ENCODE assay signal across 25 cellular contexts in genomic region chr1:16617778-16618580, GRCh38. TPM values are rescaled to one million over a fixed set of nuclear protein-coding genes. Genes with fewer than 3 reads are reported as not detected.
A peak's percentile ranks its signal among the peaks of the same experiment; 100 is the strongest.
DNase-seq lines count a peak whose midpoint lies in the region; ATAC-seq, FAIRE-seq and TF ChIP-seq lines count a peak whose summit lies in the region.
"Had no signal": no experiment of that assay in that cellular context is flagged by ENCODE, and none has a peak within 500 bp of the region (broad histone marks: within the 10 kb centered on the region; RNA-seq: fewer than 3 reads in every experiment).

No MANE protein-coding gene starts in this region.

- H3K27me3 Mint-ChIP-seq in nephron progenitor cell (ENCODE audit: low read depth, poor library complexity), result no peaks in the 10 kb centered on the region
- no peaks in the 10 kb centered on the region for H3K27me3 Mint-ChIP-seq in type B pancreatic cell
- H3K27me3 Mint-ChIP-seq: activated T-helper 17 cell treated with anti-CD3 and anti-CD28 coated beads, Interleukin-2, amount 50 U/mL, for 72 hours had no signal

- TF ChIP-seq EP300 in HepG2 (IDR thresholded peaks at IDR 0.05; ENCODE audit: low read depth in 2 of 2, low read length in 2 of 2) (no peak), HepG2 (CRISPR knock-in tag; IDR thresholded peaks at IDR 0.05; ENCODE audit: borderline replicate concordance) (no peak), K562 (IDR thresholded peaks at IDR 0.05; ENCODE audit: low read length) (no peak)

- TF ChIP-seq CTCF in HepG2 (CRISPR knock-in tag; IDR thresholded peaks at IDR 0.05), result no peak
- TF ChIP-seq CTCF in right lobe of liver (IDR thresholded peaks at IDR 0.05), result no peak
- TF ChIP-seq CTCF in K562 (IDR thresholded peaks at IDR 0.05 in 2 of 3, conservative IDR thresholded peaks at IDR 0.05 in 1 of 3; ENCODE audit: insufficient read depth in 2 of 3, low read depth in 1 of 3, low read length in 3 of 3), result no peak
- no peak for TF ChIP-seq CTCF in nephron progenitor cell (IDR thresholded peaks at IDR 0.05)
- TF ChIP-seq CTCF in type B pancreatic cell (conservative IDR thresholded peaks at IDR 0.05), result no peak
- no peak for TF ChIP-seq CTCF in left lung (IDR thresholded peaks at IDR 0.05)

- H3K36me3 ChIP-seq in HepG2 (replicated peaks in 1 of 2; ENCODE audit: control insufficient read depth in 1 of 2, insufficient read depth in 2 of 2, low read length in 2 of 2) (peaks cover 21 to 38% of the 10 kb centered on the region in 2 experiments; a peak in 4 of 5 replicates), right lobe of liver (peaks cover 3 to 41% (median 14%) of the 10 kb centered on the region in 4 donors), K562 (ENCODE audit: control insufficient read depth, insufficient read depth, low read length) (peaks cover 46% of the 10 kb centered on the region; the same call in 2 of the 3 replicates), left lung (peaks cover 0 to 38% of the 10 kb centered on the region in 2 donors)
- H3K36me3 ChIP-seq: ovary had no signal

- TF ChIP-seq POLR2A in HepG2 (IDR thresholded peaks at IDR 0.05; ENCODE audit: insufficient read depth in 1 of 2, low read depth in 2 of 2, low read length in 2 of 2), result no peak
- TF ChIP-seq POLR2A in right lobe of liver (IDR thresholded peaks at IDR 0.05), result no peak
- no peak for TF ChIP-seq POLR2A in K562 (conservative IDR thresholded peaks at IDR 0.05)

- DNase-seq in HepG2 (ENCODE audit: low spot score) (no peak), right lobe of liver (no peak), K562 (ENCODE audit: extremely low read depth in 1 of 4, low spot score in 3 of 4) (peak in 1 of 4 experiments; percentile 32), nephron progenitor cell (peak; percentile 22), type B pancreatic cell (ENCODE audit: extremely low spot score, unreplicated experiment) (peak; percentile 69), 8988T (no peak), left lung (no peak)
- no peak for DNase-seq in stimulated activated CD4-positive, alpha-beta T cell treated with anti-CD3 and anti-CD28 coated beads, Interleukin-4, amount 100 ng/mL, for 1 hour
- DNase-seq: DMS79, foreskin keratinocyte, GDM1, NCI-H1417 treated with DMSO at 0.1 percent for 48 hours, NCI-H446 had no signal

- no peaks in the 10 kb centered on the region for H3K9me3 Mint-ChIP-seq in nephron progenitor cell
- no peaks in the 10 kb centered on the region for H3K9me3 Mint-ChIP-seq in type B pancreatic cell
- H3K9me3 Mint-ChIP-seq: activated naive CD4-positive, alpha-beta T cell treated with anti-CD3 and anti-CD28 coated beads, Interleukin-2, amount 50 U/mL, for 72 hours; activated T-helper 17 cell treated with anti-CD3 and anti-CD28 coated beads, Interleukin-2, amount 50 U/mL, for 72 hours had no signal

- H3K27ac Mint-ChIP-seq in nephron progenitor cell (no peak overlapping the region), type B pancreatic cell (no peak overlapping the region)
- H3K27ac Mint-ChIP-seq: activated naive CD4-positive, alpha-beta T cell treated with anti-CD3 and anti-CD28 coated beads, Interleukin-2, amount 50 U/mL, for 72 hours; activated T-helper 17 cell treated with anti-CD3 and anti-CD28 coated beads, Interleukin-2, amount 50 U/mL, for 72 hours had no signal

- no peak for FAIRE-seq in HepG2 (lab: Jason Lieb, UNC)
- no peak for FAIRE-seq in K562 (lab: Jason Lieb, UNC)
- FAIRE-seq: bronchial epithelial cell, HTR-8/SVneo had no signal

- H3K27me3 ChIP-seq in HepG2 (ENCODE audit: control insufficient read depth in 1 of 2, insufficient read depth in 2 of 2, low read length in 2 of 2) (peaks cover 0 to 1% of the 10 kb centered on the region in 2 experiments; a peak in 1 of 5 replicates), right lobe of liver (no peaks in the 10 kb centered on the region), K562 (ENCODE audit: control insufficient read depth in 2 of 2, insufficient read depth in 2 of 2, low read length in 2 of 2) (no peaks in the 10 kb centered on the region), left lung (peaks cover 0 to 3% of the 10 kb centered on the region in 2 donors)
- H3K27me3 ChIP-seq: esophagus muscularis mucosa, foreskin keratinocyte, ovary had no signal

- no peaks in the 10 kb centered on the region for H4K20me1 ChIP-seq in HepG2 (ENCODE audit: insufficient read depth, low read length)
- H4K20me1 ChIP-seq in K562 (replicated peaks; ENCODE audit: control insufficient read depth, insufficient read depth, low read length), result peaks cover 19% of the 10 kb centered on the region

- 95% methylated on average over 7 of the region's 7 CpGs for WGBS in HepG2 (ENCODE audit: low lambda C conversion rate)
- WGBS in right lobe of liver (ENCODE audit: insufficient coverage, low coverage, low lambda C conversion rate, missing lambda C conversion rate), result 66% methylated on average over 7 of the region's 7 CpGs
- 75% methylated on average over 7 of the region's 7 CpGs for WGBS in K562 (ENCODE audit: insufficient coverage, low coverage, missing lambda C conversion rate)

- POLR2A ChIA-PET in HepG2 (lab: Yijun Ruan, JAX), result interaction anchor here (0.6 to 1.1 kb wide), 2 partner anchors 19 to 333 kb away, joined by 3 to 4 read pairs; no protein-coding TSS in a partner anchor
- POLR2A ChIA-PET in K562 (lab: Yijun Ruan, JAX), result interaction anchor here (0.6 to 3.2 kb wide), 5 partner anchors 8 to 334 kb away, joined by 3 to 42 read pairs (median 7); no protein-coding TSS in a partner anchor

- TF ChIP-seq RAD21 in HepG2 (CRISPR knock-in tag; IDR thresholded peaks at IDR 0.05) (no peak), K562 (CRISPR knock-in tag; conservative IDR thresholded peaks at IDR 0.05 in 1 of 2, IDR thresholded peaks at IDR 0.05 in 1 of 2) (no peak)

- H3K4me3 ChIP-seq in HepG2 (replicated peaks in 1 of 3; ENCODE audit: insufficient read depth in 1 of 3, low read depth in 2 of 3, low read length in 3 of 3) (no peak overlapping the region), right lobe of liver (no peak overlapping the region), K562 (no peak overlapping the region), left lung (no peak overlapping the region)
- H3K4me3 ChIP-seq: coronary artery, esophagus muscularis mucosa, ovary, smooth muscle cell had no signal

- H2AFZ ChIP-seq in HepG2 (ENCODE audit: low read length) (no peak overlapping the region), K562 (ENCODE audit: low read depth, low read length) (no peak overlapping the region)

- H3K9me3 ChIP-seq in HepG2 (ENCODE audit: low read length) (no peaks in the 10 kb centered on the region), right lobe of liver (no peaks in the 10 kb centered on the region), K562 (replicated peaks; ENCODE audit: control insufficient read depth, insufficient read depth, low read depth, low read length) (no peaks in the 10 kb centered on the region), left lung (no peaks in the 10 kb centered on the region)
- H3K9me3 ChIP-seq: Caco-2, esophagus muscularis mucosa, ovary had no signal

- intact Hi-C loops in HepG2 (cut with micrococcal nuclease; ENCODE audit: unreplicated experiment), result loop anchor here (1.0 kb wide), 1 partner anchor 333 kb away; no protein-coding TSS in a partner anchor
- intact Hi-C loops in right lobe of liver (cut with DNase I), result no loop called here
- intact Hi-C loops in K562 (cut with micrococcal nuclease), result no loop called here
- intact Hi-C loops in left lung (cut with DNase I), result no loop called here

- no peak overlapping the region for H3K9ac ChIP-seq in HepG2 (ENCODE audit: insufficient read depth, low read depth, low read length)
- no peak overlapping the region for H3K9ac ChIP-seq in K562 (ENCODE audit: insufficient read depth in 1 of 2, low read depth in 2 of 2, low read length in 2 of 2)
- H3K9ac ChIP-seq: KMS-11 had no signal

- CTCF ChIA-PET in HepG2 (lab: Yijun Ruan, JAX; ENCODE audit: low intra/inter-chr PET ratio, low total read pairs) (interaction anchor here (1.0 kb wide), 1 partner anchor 333 kb away, joined by 4 read pairs; no protein-coding TSS in a partner anchor), K562 (lab: Yijun Ruan, JAX; ENCODE audit: low intra/inter-chr PET ratio) (interaction anchor here (0.6 to 2.5 kb wide), 4 partner anchors 82 to 531 kb away, joined by 3 to 18 read pairs (median 6); no protein-coding TSS in a partner anchor)

- H3K9me1 ChIP-seq in K562 (ENCODE audit: control insufficient read depth, insufficient read depth, low read length), result peaks cover 5% of the 10 kb centered on the region

- no peak overlapping the region for H3K4me2 ChIP-seq in HepG2 (ENCODE audit: low read depth, low read length)
- no peak overlapping the region for H3K4me2 ChIP-seq in K562 (ENCODE audit: insufficient read depth, low read length)
- H3K4me2 ChIP-seq: KMS-11, smooth muscle cell had no signal

- BruUV-seq in HepG2 (replicated peaks; lab: Mats Ljungman, UMichigan), result TSS peak; percentile 25
- TSS peak; percentile 32 for BruUV-seq in K562 (replicated peaks; lab: Mats Ljungman, UMichigan)

- H3K79me2 ChIP-seq in HepG2 (ENCODE audit: insufficient read depth, low read length) (no peaks in the 10 kb centered on the region), K562 (ENCODE audit: control insufficient read depth, insufficient read depth, low read length) (no peaks in the 10 kb centered on the region)

- H3K4me3 Mint-ChIP-seq in nephron progenitor cell, result no peak overlapping the region
- no peak overlapping the region for H3K4me3 Mint-ChIP-seq in type B pancreatic cell
- H3K4me3 Mint-ChIP-seq: activated T-helper 17 cell treated with anti-CD3 and anti-CD28 coated beads, Interleukin-2, amount 50 U/mL, for 72 hours had no signal

- in situ Hi-C loops in HepG2 (cut with HindIII; ENCODE audit: extremely low pct_ligation_motif_present, low pct_unique_long_range_greater_than_20kb), result no loop called here
- in situ Hi-C loops in K562 (cut with MboI), result loop anchor here (25.0 kb wide), 2 partner anchors 106 to 294 kb away; partner anchors contain the start of genes CROCC and RNU1-1

- H3K4me1 Mint-ChIP-seq in nephron progenitor cell, result no peaks in the 10 kb centered on the region
- no peaks in the 10 kb centered on the region for H3K4me1 Mint-ChIP-seq in type B pancreatic cell (ENCODE audit: unreplicated experiment)
- H3K4me1 Mint-ChIP-seq: activated T-helper 17 cell treated with anti-CD3 and anti-CD28 coated beads, Interleukin-2, amount 50 U/mL, for 72 hours had no signal

- ATAC-seq in HepG2, result no peak
- ATAC-seq in right lobe of liver, result no peak
- ATAC-seq in K562, result no peak
- ATAC-seq in left lung, result no peak
- ATAC-seq: activated naive CD4-positive, alpha-beta T cell treated with anti-CD3 and anti-CD28 coated beads, Interleukin-2, amount 50 U/mL, for 72 hours; activated T-helper 17 cell treated with anti-CD3 and anti-CD28 coated beads, Interleukin-2, amount 50 U/mL, for 72 hours; foreskin keratinocyte; HCT116 had no signal

- no peak overlapping the region for H3K27ac ChIP-seq in HepG2 (ENCODE audit: extremely low read length, insufficient read depth, low read length)
- H3K27ac ChIP-seq in right lobe of liver, result no peak overlapping the region
- no peak overlapping the region for H3K27ac ChIP-seq in K562 (ENCODE audit: extremely low read depth, low read depth, low read length)
- H3K27ac ChIP-seq in left lung, result no peak overlapping the region
- H3K27ac ChIP-seq: coronary artery, esophagus muscularis mucosa, foreskin keratinocyte, KMS-11, ovary had no signal

- H3K4me1 ChIP-seq in HepG2 (ENCODE audit: insufficient read depth, low read length), result peaks cover 12% of the 10 kb centered on the region
- H3K4me1 ChIP-seq in right lobe of liver, result peaks cover 0 to 16% (median 4%) of the 10 kb centered on the region in 4 donors
- H3K4me1 ChIP-seq in K562 (replicated peaks in 1 of 2; ENCODE audit: control insufficient read depth in 2 of 2, insufficient read depth in 2 of 2, low read length in 2 of 2), result peaks cover 20 to 45% of the 10 kb centered on the region in 2 experiments
- peaks cover 5 to 12% of the 10 kb centered on the region in 2 donors for H3K4me1 ChIP-seq in left lung

- H3K36me3 Mint-ChIP-seq in nephron progenitor cell (ENCODE audit: low read depth) (no peaks in the 10 kb centered on the region), type B pancreatic cell (no peaks in the 10 kb centered on the region)
- H3K36me3 Mint-ChIP-seq: activated naive CD4-positive, alpha-beta T cell treated with anti-CD3 and anti-CD28 coated beads, Interleukin-2, amount 50 U/mL, for 72 hours had no signal

RNA-seq across cellular contexts. Expression of gene NBPF1, which starts 4.6 kb away (rescaled TPM):
- total RNA-seq in HepG2 (2016; rRNA removed; fragmentation: Illumina TruSeq; extraction: Trizol), result 35.6 and 36.2 TPM in 2 replicates
- total RNA-seq in HepG2 (2016; cell fraction: cytosol; rRNA removed; fragmentation: Illumina TruSeq; extraction: Trizol; ENCODE audit: low read depth), result 2.8 and 3.7 TPM in 2 replicates
- 33.6 and 35.9 TPM in 2 replicates for total RNA-seq in HepG2 (2016; cell fraction: insoluble cytoplasmic fraction; rRNA removed; fragmentation: Illumina TruSeq; extraction: Trizol)
- total RNA-seq in HepG2 (2016; cell fraction: membrane; rRNA removed; fragmentation: Illumina TruSeq; extraction: Trizol), result 12.7 and 15.7 TPM in 2 replicates
- total RNA-seq in HepG2 (2016; cell fraction: nucleus; rRNA removed; fragmentation: Illumina TruSeq; extraction: Trizol), result 43.1 and 51.6 TPM in 2 replicates
- 30.3 and 38.8 TPM in 2 replicates for polyA plus RNA-seq in HepG2 (2011; rRNA removed)
- 13.9 and 24.8 TPM in 2 replicates for polyA plus RNA-seq in HepG2 (2011; cell fraction: cytosol; rRNA removed)
- 44.1 and 66.8 TPM in 2 replicates for polyA plus RNA-seq in HepG2 (2011; cell fraction: nucleus; rRNA removed)
- polyA plus RNA-seq in HepG2 (2012), result 24.2 and 34.4 TPM in 2 replicates
- polyA plus RNA-seq in HepG2 (2016; cell fraction: cytosol; fragmentation: Illumina TruSeq; extraction: Trizol; ENCODE audit: low read depth), result 3.5 and 3.8 TPM in 2 replicates
- polyA plus RNA-seq in HepG2 (2016; cell fraction: insoluble cytoplasmic fraction; fragmentation: Illumina TruSeq; extraction: Trizol; ENCODE audit: low read depth), result 24.0 and 26.6 TPM in 2 replicates
- polyA plus RNA-seq in HepG2 (2016; cell fraction: membrane; fragmentation: Illumina TruSeq; extraction: Trizol; ENCODE audit: low read depth), result 12.4 and 14.6 TPM in 2 replicates
- polyA plus RNA-seq in HepG2 (2016; cell fraction: nucleus; fragmentation: Illumina TruSeq; extraction: Trizol; ENCODE audit: insufficient read depth, low read depth), result 54.4 and 54.5 TPM in 2 replicates
- polyA minus RNA-seq in HepG2 (2011; rRNA and poly(A)+ RNA removed; ENCODE audit: low replicate concordance), result 29.8 and 35.9 TPM in 2 replicates
- polyA minus RNA-seq in HepG2 (2011; cell fraction: cytosol; rRNA and poly(A)+ RNA removed), result 20.5 and 26.0 TPM in 2 replicates
- 98.8 and 162 TPM in 2 replicates for polyA minus RNA-seq in HepG2 (2011; cell fraction: nucleus; rRNA and poly(A)+ RNA removed)
- 10 to 100 TPM; 22.7 to 30.7 (median 24.1) TPM for total RNA-seq in right lobe of liver
- total RNA-seq in K562 (2011; cell fraction: chromatin; rRNA removed; ENCODE audit: low replicate concordance), result 56.6 and 102 TPM in 2 replicates
- 36.9 and 44.1 TPM in 2 replicates for total RNA-seq in K562 (2011; cell fraction: nucleolus; rRNA removed)
- total RNA-seq in K562 (2011; cell fraction: nucleoplasm; rRNA removed), result 89.4 and 146 TPM in 2 replicates
- total RNA-seq in K562 (2014; rRNA removed), result 15.1 and 19.0 TPM in 2 replicates
- total RNA-seq in K562 (2014; rRNA removed; fragmentation: Illumina TruSeq; extraction: Trizol), result 20.3 and 21.2 TPM in 2 replicates
- 39.1 and 42.6 TPM in 2 replicates for total RNA-seq in K562 (2015; rRNA removed; fragmentation: Illumina TruSeq; extraction: Trizol)
- total RNA-seq in K562 (2021), result 31.4 and 33.6 TPM in 2 replicates
- 36.5 and 41.3 TPM in 2 replicates for polyA plus RNA-seq in K562 (2011; rRNA removed)
- polyA plus RNA-seq in K562 (2011; cell fraction: cytosol; rRNA removed), result 15.1 and 32.8 TPM in 2 replicates
- polyA plus RNA-seq in K562 (2011; cell fraction: nucleus; rRNA removed), result 56.8 and 69.1 TPM in 2 replicates
- polyA plus RNA-seq in K562 (2012), result 32.4 and 33.6 TPM in 2 replicates
- 27.6 and 35.0 TPM in 2 replicates for polyA plus RNA-seq in K562 (2014; fragmentation: Illumina TruSeq; extraction: Trizol)
- polyA plus RNA-seq in K562 (2014; fragmentation: Nextera tagmentation; extraction: Ambion mirVana), result 1 to 10 TPM; 5.2 to 7.9 TPM
- 24.1 and 30.7 TPM in 2 replicates for polyA plus RNA-seq in K562 (2014; rRNA removed)
- polyA minus RNA-seq in K562 (2011; rRNA and poly(A)+ RNA removed), result 28.5 and 39.5 TPM in 2 replicates
- 10.4 and 15.7 TPM in 2 replicates for polyA minus RNA-seq in K562 (2011; cell fraction: cytosol; rRNA and poly(A)+ RNA removed)
- polyA minus RNA-seq in K562 (2011; cell fraction: nucleus; rRNA and poly(A)+ RNA removed), result 39.3 and 69.2 TPM in 2 replicates
- total RNA-seq in type B pancreatic cell (ENCODE audit: low replicate concordance), result 39.1 and 97.5 TPM in 2 replicates
- 10 to 100 TPM; 35.2 to 40.1 TPM for total RNA-seq in left lung

RNA-seq across cellular contexts. Expression of gene RNU1-3, which starts 48.8 kb away (rescaled TPM):
- total RNA-seq in HepG2 (2016; rRNA removed; fragmentation: Illumina TruSeq; extraction: Trizol) (859 and 11,018 TPM in 2 replicates), right lobe of liver (1,000 to 10,000 TPM in 3 of 6 experiments, 100 to 1,000 TPM in 1, under 1 TPM in 2; under 0.01 to 3,377 (median 977) TPM), K562 (2014; rRNA removed) (under 0.01 TPM in 2 replicates), K562 (2014; rRNA removed; fragmentation: Illumina TruSeq; extraction: Trizol) (28,565 and 32,823 TPM in 2 replicates), K562 (2015; rRNA removed; fragmentation: Illumina TruSeq; extraction: Trizol) (20,456 and 27,045 TPM in 2 replicates), K562 (2021) (2,231 and 2,538 TPM in 2 replicates), type B pancreatic cell (ENCODE audit: low replicate concordance) (2,993 and 3,564 TPM in 2 replicates), left lung (1,000 to 10,000 TPM; 2,748 to 3,444 TPM)
- total RNA-seq in HepG2 (2016; cell fraction: cytosol; rRNA removed; fragmentation: Illumina TruSeq; extraction: Trizol; ENCODE audit: low read depth), result 16,281 and 17,236 TPM in 2 replicates
- total RNA-seq in HepG2 (2016; cell fraction: insoluble cytoplasmic fraction; rRNA removed; fragmentation: Illumina TruSeq; extraction: Trizol), result 1,309 and 10,613 TPM in 2 replicates
- 2,848 and 3,475 TPM in 2 replicates for total RNA-seq in HepG2 (2016; cell fraction: membrane; rRNA removed; fragmentation: Illumina TruSeq; extraction: Trizol)
- 52,466 and 64,417 TPM in 2 replicates for total RNA-seq in HepG2 (2016; cell fraction: nucleus; rRNA removed; fragmentation: Illumina TruSeq; extraction: Trizol)
- polyA plus RNA-seq in HepG2 (2011; rRNA removed) (under 0.01 TPM in 2 replicates), K562 (2011; rRNA removed) (83.9 TPM in 1 of 2 replicates, not detected in the other), K562 (2014; fragmentation: Illumina TruSeq; extraction: Trizol) (not detected in 2 replicates), K562 (2014; fragmentation: Nextera tagmentation; extraction: Ambion mirVana) (1 to 10 TPM in 1 of 2 experiments, not detected in 1; 3.0 TPM), K562 (2014; rRNA removed) (not detected in 2 replicates)
- under 0.01 TPM in 2 replicates for polyA plus RNA-seq in HepG2 (2011; cell fraction: cytosol; rRNA removed)
- polyA plus RNA-seq in HepG2 (2011; cell fraction: nucleus; rRNA removed), result under 0.01 TPM in 2 replicates
- 59.2 and 78.2 TPM in 2 replicates for polyA plus RNA-seq in HepG2 (2012)
- polyA plus RNA-seq in HepG2 (2016; cell fraction: cytosol; fragmentation: Illumina TruSeq; extraction: Trizol; ENCODE audit: low read depth), result 27.3 and 44.4 TPM in 2 replicates
- not detected in 2 replicates for polyA plus RNA-seq in HepG2 (2016; cell fraction: insoluble cytoplasmic fraction; fragmentation: Illumina TruSeq; extraction: Trizol; ENCODE audit: low read depth)
- not detected in 2 replicates for polyA plus RNA-seq in HepG2 (2016; cell fraction: membrane; fragmentation: Illumina TruSeq; extraction: Trizol; ENCODE audit: low read depth)
- 32.8 TPM in 1 of 2 replicates, not detected in the other for polyA plus RNA-seq in HepG2 (2016; cell fraction: nucleus; fragmentation: Illumina TruSeq; extraction: Trizol; ENCODE audit: insufficient read depth, low read depth)
- polyA minus RNA-seq in HepG2 (2011; rRNA and poly(A)+ RNA removed; ENCODE audit: low replicate concordance), result 12,820 and 15,604 TPM in 2 replicates
- polyA minus RNA-seq in HepG2 (2011; cell fraction: cytosol; rRNA and poly(A)+ RNA removed), result 90,102 and 105,040 TPM in 2 replicates
- polyA minus RNA-seq in HepG2 (2011; cell fraction: nucleus; rRNA and poly(A)+ RNA removed), result 42,574 and 58,030 TPM in 2 replicates
- under 0.01 TPM in 2 replicates for total RNA-seq in K562 (2011; cell fraction: chromatin; rRNA removed; ENCODE audit: low replicate concordance)
- total RNA-seq in K562 (2011; cell fraction: nucleolus; rRNA removed), result under 0.01 and 21,200 TPM in 2 replicates
- under 0.01 and 24,158 TPM in 2 replicates for total RNA-seq in K562 (2011; cell fraction: nucleoplasm; rRNA removed)
- under 0.01 TPM in 1 of 2 replicates, not detected in the other for polyA plus RNA-seq in K562 (2011; cell fraction: cytosol; rRNA removed)
- under 0.01 and 1,424 TPM in 2 replicates for polyA plus RNA-seq in K562 (2011; cell fraction: nucleus; rRNA removed)
- polyA plus RNA-seq in K562 (2012), result 25.1 TPM in 1 of 2 replicates, not detected in the other
- 10,756 and 20,531 TPM in 2 replicates for polyA minus RNA-seq in K562 (2011; rRNA and poly(A)+ RNA removed)
- polyA minus RNA-seq in K562 (2011; cell fraction: cytosol; rRNA and poly(A)+ RNA removed), result 58,964 and 66,171 TPM in 2 replicates
- 66,769 and 85,880 TPM in 2 replicates for polyA minus RNA-seq in K562 (2011; cell fraction: nucleus; rRNA and poly(A)+ RNA removed)
- polyA plus RNA-seq: foreskin keratinocyte, ovary, urinary bladder had no signal

Comparison
In these comparisons a context has a peak if more than half of its experiments do, and no peak if none do; other contexts are left out.
1. DNase-seq: peak in nephron progenitor cell (single experiment) and type B pancreatic cell (single experiment); none in HepG2 (single experiment), right lobe of liver (0 of 3), 8988T (single experiment), stimulated activated CD4-positive, alpha-beta T cell treated with anti-CD3 and anti-CD28 coated beads, Interleukin-4, amount 100 ng/mL, for 1 hour (single experiment) and left lung (0 of 2).
2. Of the 241 proteins assayed by ChIP-seq in both HepG2 and K562: peak only in HepG2: PCBP2; only in K562: RNF219; in both: HNRNPK; in neither: 238.